ENCODE assay signal across 11 cellular contexts in the genomic region with DNA sequence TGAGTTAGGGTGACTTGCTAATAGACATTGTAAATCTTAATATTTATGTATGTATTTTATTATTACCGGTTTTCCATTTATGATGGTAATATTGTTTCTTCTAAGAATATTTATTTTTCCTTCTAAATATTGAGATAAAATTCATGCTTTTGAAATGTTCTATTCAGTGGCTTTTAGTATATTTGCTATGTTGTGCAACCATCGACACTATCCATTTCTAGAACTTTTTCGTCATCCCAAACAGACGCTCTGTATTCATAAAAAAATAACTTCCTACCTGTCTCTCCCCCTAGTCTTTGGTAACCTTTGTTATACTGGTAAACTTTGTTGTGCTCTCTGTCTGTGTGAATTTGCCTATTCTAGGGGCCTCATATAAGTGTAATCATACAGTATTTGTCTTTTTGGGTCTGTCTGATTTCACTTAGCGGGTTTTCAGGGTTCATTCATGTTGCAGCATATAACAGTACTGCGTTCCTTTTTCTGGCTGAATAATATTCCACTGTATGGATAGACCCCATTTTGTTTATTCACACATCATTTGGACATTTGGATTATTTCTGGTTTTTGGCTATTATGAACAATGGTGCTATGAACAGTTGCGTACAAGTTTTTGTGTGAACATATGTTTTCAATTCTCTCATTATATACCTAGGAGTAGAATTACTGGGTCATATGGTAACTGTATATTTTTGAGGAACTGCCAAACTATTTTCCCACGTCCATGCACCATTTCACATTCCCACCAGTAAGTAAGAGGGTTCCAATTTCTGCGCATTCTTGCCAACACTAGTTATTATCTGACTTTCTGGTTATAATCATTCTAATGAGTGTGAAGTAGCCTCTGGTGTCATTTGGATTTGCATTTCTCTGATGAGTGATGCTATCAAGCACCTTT. TPM values are rescaled to one million over a fixed set of nuclear protein-coding genes. Genes with fewer than 3 reads are reported as not detected.
DNase-seq lines count a peak whose midpoint lies in the region; ATAC-seq and TF ChIP-seq lines count a peak whose summit lies in the region.
"Had no signal": no experiment of that assay in that cellular context is flagged by ENCODE, and none has a peak within 500 bp of the region (broad histone marks: within the 10 kb centered on the region; RNA-seq: fewer than 3 reads in every experiment).

No MANE protein-coding gene starts in this region.

- no peak for TF ChIP-seq POLR2A in thyroid gland (IDR thresholded peaks at IDR 0.05)

- intact Hi-C loops in heart right ventricle (cut with DNase I): no loop called here
- intact Hi-C loops in Right ventricle myocardium inferior (cut with DNase I): no loop called here
- intact Hi-C loops in thyroid gland (cut with DNase I): no loop called here

- no peaks in the 10 kb centered on the region for H3K9me3 ChIP-seq in heart right ventricle
- no peaks in the 10 kb centered on the region for H3K9me3 ChIP-seq in thyroid gland
- H3K9me3 ChIP-seq: gastroesophageal sphincter had no signal

- peak overlapping the region in 4 of 10 donors; percentile 0 to 25 (median 18) for H3K4me3 ChIP-seq in heart right ventricle
- H3K4me3 ChIP-seq in thyroid gland (replicated peaks in 1 of 3): no peak overlapping the region
- H3K4me3 ChIP-seq: gastroesophageal sphincter had no signal

- no peaks in the 10 kb centered on the region for H3K9me3 Mint-ChIP-seq in activated naive CD8-positive, alpha-beta T cell treated with anti-CD3 and anti-CD28 coated beads, Interleukin-2, amount 10 ng/mL, durations not matched to agents 7 days and 5 days
- H3K9me3 Mint-ChIP-seq: CD8-positive, alpha-beta T cell; nephron had no signal

- ATAC-seq in heart right ventricle (no peak), Right ventricle myocardium inferior (no peak)
- no peak for ATAC-seq in activated naive CD8-positive, alpha-beta T cell treated with anti-CD3 and anti-CD28 coated beads, Interleukin-2, amount 10 ng/mL, durations not matched to agents 7 days and 5 days (ENCODE audit: low read depth)
- ATAC-seq: CD8-positive, alpha-beta T cell; gastroesophageal sphincter had no signal

- H3K27ac Mint-ChIP-seq in activated naive CD8-positive, alpha-beta T cell treated with anti-CD3 and anti-CD28 coated beads, Interleukin-2, amount 10 ng/mL, durations not matched to agents 7 days and 5 days: peak overlapping the region; percentile 11

- peaks cover 38% of the 10 kb centered on the region for H3K36me3 Mint-ChIP-seq in activated naive CD8-positive, alpha-beta T cell treated with anti-CD3 and anti-CD28 coated beads, Interleukin-2, amount 10 ng/mL, durations not matched to agents 7 days and 5 days

- DNase-seq in heart right ventricle (no peak), Right ventricle myocardium inferior (ENCODE audit: missing footprints) (no peak), foreskin melanocyte (peak; percentile 17), thyroid gland (no peak), mucosa of gallbladder (ENCODE audit: low spot score) (no peak), KG1 (lab: John Stamatoyannopoulos, UW) (no peak), HCEC 1CT (no peak)
- DNase-seq in activated naive CD8-positive, alpha-beta T cell treated with anti-CD3 and anti-CD28 coated beads, Interleukin-2, amount 10 ng/mL, durations not matched to agents 7 days and 5 days: no peak

- H3K27ac ChIP-seq in heart right ventricle: peak overlapping the region in 6 of 10 donors; percentile 28 to 57 (median 48)
- peak overlapping the region; percentile 82 to 100 (median 87) for H3K27ac ChIP-seq in thyroid gland

- H3K27me3 ChIP-seq in heart right ventricle (no peaks in the 10 kb centered on the region), thyroid gland (no peaks in the 10 kb centered on the region)
- H3K27me3 ChIP-seq: gastroesophageal sphincter had no signal

- peaks cover 53% of the 10 kb centered on the region for H3K4me1 Mint-ChIP-seq in activated naive CD8-positive, alpha-beta T cell treated with anti-CD3 and anti-CD28 coated beads, Interleukin-2, amount 10 ng/mL, durations not matched to agents 7 days and 5 days

- WGBS in heart right ventricle, 2 donors: 79 to 81% methylated on average over 9 of the region's 9 CpGs
- 91 to 93% methylated on average over 9 of the region's 9 CpGs for WGBS in thyroid gland, 2 donors

- H3K4me1 ChIP-seq in heart right ventricle (peaks cover 31 to 100% (median 98%) of the 10 kb centered on the region in 9 donors), thyroid gland (peaks cover 75 to 88% of the 10 kb centered on the region in 2 donors)

- no peak for TF ChIP-seq CTCF in heart right ventricle (IDR thresholded peaks at IDR 0.05)
- TF ChIP-seq CTCF in thyroid gland (IDR thresholded peaks at IDR 0.05): no peak

- H3K36me3 ChIP-seq in heart right ventricle: peaks cover 0 to 100% (median 81%) of the 10 kb centered on the region in 9 donors
- peaks cover 36 to 39% of the 10 kb centered on the region in 2 donors for H3K36me3 ChIP-seq in thyroid gland

- POLR2A ChIA-PET in activated naive CD8-positive, alpha-beta T cell treated with anti-CD3 and anti-CD28 coated beads, Interleukin-2, amount 10 ng/mL, durations not matched to agents 7 days and 5 days (lab: Charles Lee): interaction anchor here (0.7 to 1.6 kb wide), 3 partner anchors 17 to 61 kb away, joined by 3 to 4 read pairs (median 3); partner anchors contain the start of gene MALAT1

- H3K27me3 Mint-ChIP-seq in activated naive CD8-positive, alpha-beta T cell treated with anti-CD3 and anti-CD28 coated beads, Interleukin-2, amount 10 ng/mL, durations not matched to agents 7 days and 5 days: no peaks in the 10 kb centered on the region

- no peak overlapping the region for H3K4me3 Mint-ChIP-seq in activated naive CD8-positive, alpha-beta T cell treated with anti-CD3 and anti-CD28 coated beads, Interleukin-2, amount 10 ng/mL, durations not matched to agents 7 days and 5 days
- H3K4me3 Mint-ChIP-seq: CD8-positive, alpha-beta T cell; nephron had no signal

RNA-seq across cellular contexts. Expression of gene NEAT1, which starts 15.9 kb away (rescaled TPM):
- total RNA-seq in heart right ventricle (100 to 1,000 TPM; 284 to 808 (median 432) TPM), Right ventricle myocardium inferior (457 TPM), thyroid gland (1,000 to 10,000 TPM in 1 of 4 donors, 100 to 1,000 TPM in 3; 195 to 1,623 (median 652) TPM), mucosa of gallbladder (1,012 TPM)
- polyA plus RNA-seq in heart right ventricle: 1,000 to 10,000 TPM in 1 of 2 donors, 100 to 1,000 TPM in 1; 103 to 1,899 TPM
- total RNA-seq in activated naive CD8-positive, alpha-beta T cell treated with anti-CD3 and anti-CD28 coated beads, Interleukin-2, amount 10 ng/mL, durations not matched to agents 7 days and 5 days: 100 to 1,000 TPM; 402 to 407 TPM

RNA-seq across cellular contexts. Expression of gene FRMD8, which starts 52.1 kb away (rescaled TPM):
- 10 to 100 TPM in 6 of 10 donors, 1 to 10 TPM in 4; 6.0 to 16.9 (median 12.2) TPM for total RNA-seq in heart right ventricle
- polyA plus RNA-seq in heart right ventricle: 10 to 100 TPM in 1 of 2 donors, 1 to 10 TPM in 1; 9.9 to 12.9 TPM
- total RNA-seq in Right ventricle myocardium inferior: 8.2 TPM
- 10 to 100 TPM; 51.5 to 55.4 TPM for total RNA-seq in activated naive CD8-positive, alpha-beta T cell treated with anti-CD3 and anti-CD28 coated beads, Interleukin-2, amount 10 ng/mL, durations not matched to agents 7 days and 5 days
- total RNA-seq in thyroid gland: 10 to 100 TPM; 22.5 to 44.9 (median 31.0) TPM
- total RNA-seq in mucosa of gallbladder: 40.8 TPM

RNA-seq across cellular contexts. Expression of gene SLC25A45, which starts 56.1 kb away (rescaled TPM):
- total RNA-seq in heart right ventricle (10 to 100 TPM in 1 of 10 donors, 1 to 10 TPM in 9; 4.6 to 12.2 (median 8.3) TPM), Right ventricle myocardium inferior (5.6 TPM), thyroid gland (10 to 100 TPM; 13.0 to 28.0 (median 20.9) TPM), mucosa of gallbladder (7.1 TPM)
- 10 to 100 TPM in 1 of 2 donors, 1 to 10 TPM in 1; 3.1 to 10.7 TPM for polyA plus RNA-seq in heart right ventricle
- 10 to 100 TPM; 25.5 to 29.6 TPM for total RNA-seq in activated naive CD8-positive, alpha-beta T cell treated with anti-CD3 and anti-CD28 coated beads, Interleukin-2, amount 10 ng/mL, durations not matched to agents 7 days and 5 days
